ENCODE assay signal across 21 cellular contexts in the genomic region with DNA sequence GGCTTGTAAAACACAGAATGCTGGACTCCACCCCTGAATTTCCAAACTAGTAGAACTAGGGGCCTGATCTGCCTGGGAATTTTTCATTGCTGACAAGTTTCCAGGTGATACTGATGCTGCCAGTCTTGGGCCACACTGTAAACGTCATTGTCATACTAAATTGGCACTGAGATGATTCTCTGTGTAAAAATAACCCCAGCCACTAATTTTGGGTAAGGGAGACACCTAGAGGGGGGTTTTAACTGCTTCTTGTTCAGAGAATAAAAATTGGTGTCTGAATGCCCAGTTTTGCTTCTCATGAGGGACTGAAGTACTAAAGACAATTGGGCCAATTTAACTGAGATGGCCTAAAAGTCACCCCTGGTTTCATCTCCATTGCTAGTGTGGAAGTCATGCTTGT. TPM values are rescaled to one million over a fixed set of nuclear protein-coding genes. Genes with fewer than 3 reads are reported as not detected.
DNase-seq lines count a peak whose midpoint lies in the region; ATAC-seq and TF ChIP-seq lines count a peak whose summit lies in the region.
"Had no signal": no experiment of that assay in that cellular context is flagged by ENCODE, and none has a peak within 500 bp of the region (broad histone marks: within the 10 kb centered on the region; RNA-seq: fewer than 3 reads in every experiment).

No MANE protein-coding gene starts in this region.

- H3K18ac ChIP-seq in H9 (ENCODE audit: insufficient read length, low read depth, low read length), result no peak overlapping the region

- peaks cover 5 to 10% of the 10 kb centered on the region in 2 experiments; a peak in 3 of 4 replicates for H3K4me1 Mint-ChIP-seq in H9
- peaks cover 2% of the 10 kb centered on the region for H3K4me1 Mint-ChIP-seq in CD8-positive, alpha-beta T cell (ENCODE audit: low read depth)
- H3K4me1 Mint-ChIP-seq in WTC11, result peaks cover 5% of the 10 kb centered on the region
- H3K4me1 Mint-ChIP-seq: activated CD4-positive, alpha-beta memory T cell treated with anti-CD3 and anti-CD28 coated beads, Interleukin-2, amount 10 ng/mL, durations not matched to agents 7 days and 5 days; activated naive CD4-positive, alpha-beta T cell treated with anti-CD3 and anti-CD28 coated beads, Interleukin-2, amount 50 U/mL, for 24 hours had no signal

- no peak overlapping the region for H3K4ac ChIP-seq in H9 (ENCODE audit: low read depth, low read length)

- no CpG with 5 or more reads among the region's 1 CpG for WGBS in H9 (ENCODE audit: extremely low coverage, insufficient read length, low lambda C conversion rate)

- H4K91ac ChIP-seq in H9 (ENCODE audit: insufficient read length, low read depth, low read length), result no peak overlapping the region

- intact Hi-C loops in left ventricle myocardium superior (cut with micrococcal nuclease), result no loop called here
- intact Hi-C loops in CD8-positive, alpha-beta T cell (cut with DNase I, micrococcal nuclease), result no loop called here

- H3K36me3 ChIP-seq in BJ (ENCODE audit: control insufficient read depth, insufficient read depth, low read length), result no peaks in the 10 kb centered on the region
- no peaks in the 10 kb centered on the region for H3K36me3 ChIP-seq in CD8-positive, alpha-beta T cell (ENCODE audit: insufficient read depth, low read length)
- H3K36me3 ChIP-seq: WERI-Rb-1 had no signal

- H3K9me3 Mint-ChIP-seq in H9 (peaks cover 0 to 2% of the 10 kb centered on the region in 2 experiments; a peak in 1 of 5 replicates), WTC11 (no peaks in the 10 kb centered on the region)
- H3K9me3 Mint-ChIP-seq in CD8-positive, alpha-beta T cell, result no peaks in the 10 kb centered on the region
- H3K9me3 Mint-ChIP-seq: activated CD4-positive, alpha-beta memory T cell treated with anti-CD3 and anti-CD28 coated beads, Interleukin-2, amount 10 ng/mL, durations not matched to agents 7 days and 5 days; activated naive CD4-positive, alpha-beta T cell treated with anti-CD3 and anti-CD28 coated beads, Interleukin-2, amount 50 U/mL, for 24 hours; activated T-cell treated with anti-CD3 and anti-CD28 coated beads, Interleukin-2, amount 50 U/mL, for 24 hours; CD4-positive, alpha-beta memory T cell; neural crest cell; stimulated activated naive CD8-positive, alpha-beta T cell treated with anti-CD3 and anti-CD28 coated beads, Interleukin-15, Interleukin-2, amounts not matched to agents 100 ng/mL and 50 ng/mL, for 24 hours had no signal

- no peaks in the 10 kb centered on the region for H4K20me1 ChIP-seq in H9 (ENCODE audit: control insufficient read depth, insufficient read depth, insufficient read length)

- H3K4me2 ChIP-seq in H9 (ENCODE audit: insufficient read depth, insufficient read length, low read length), result no peak overlapping the region

- H3K27me3 ChIP-seq in BJ (ENCODE audit: control insufficient read depth, insufficient read depth, low read length) (peaks cover 12% of the 10 kb centered on the region), H9 (ENCODE audit: insufficient read depth, low read length) (peaks cover 14% of the 10 kb centered on the region; the same call in 1 of the 2 replicates)
- no peaks in the 10 kb centered on the region for H3K27me3 ChIP-seq in CD8-positive, alpha-beta T cell (ENCODE audit: insufficient read depth, low read length)

- POLR2A ChIA-PET in BJ (lab: Charles Lee), result no interaction called here
- POLR2A ChIA-PET in CD8-positive, alpha-beta T cell (lab: Charles Lee), result no interaction called here
- POLR2A ChIA-PET in WTC11 (lab: Charles Lee), result no interaction called here

- no peak overlapping the region for H2BK12ac ChIP-seq in H9 (ENCODE audit: insufficient read length, low read depth, low read length)

- no peak overlapping the region for H3K4me3 Mint-ChIP-seq in H9
- H3K4me3 Mint-ChIP-seq in CD8-positive, alpha-beta T cell, result no peak overlapping the region
- no peak overlapping the region for H3K4me3 Mint-ChIP-seq in WTC11
- H3K4me3 Mint-ChIP-seq: activated CD4-positive, alpha-beta memory T cell treated with anti-CD3 and anti-CD28 coated beads, Interleukin-2, amount 10 ng/mL, durations not matched to agents 7 days and 5 days; activated naive CD4-positive, alpha-beta T cell treated with anti-CD3 and anti-CD28 coated beads, Interleukin-2, amount 50 U/mL, for 24 hours; activated T-cell treated with anti-CD3 and anti-CD28 coated beads, Interleukin-2, amount 50 U/mL, for 24 hours; CD4-positive, alpha-beta memory T cell; neural crest cell; stimulated activated naive CD8-positive, alpha-beta T cell treated with anti-CD3 and anti-CD28 coated beads, Interleukin-15, Interleukin-2, amounts not matched to agents 100 ng/mL and 50 ng/mL, for 24 hours had no signal

- no peak overlapping the region for H4K8ac ChIP-seq in H9 (replicated peaks; ENCODE audit: insufficient read length, low read depth, low read length)

- H3K27ac ChIP-seq in H9 (ENCODE audit: insufficient read length, low read depth, low read length), result no peak overlapping the region
- H3K27ac ChIP-seq in CD8-positive, alpha-beta T cell (ENCODE audit: low read depth, low read length), result no peak overlapping the region
- H3K27ac ChIP-seq: WERI-Rb-1 had no signal

- no peak overlapping the region for H3T11ph ChIP-seq in H9 (ENCODE audit: low read length)

- no peak overlapping the region for H3K56ac ChIP-seq in H9 (ENCODE audit: insufficient read length, low read depth, low read length)

- H3K23me2 ChIP-seq in H9 (ENCODE audit: insufficient read length, low read depth, low read length, poor library complexity, severe bottlenecking), result peaks cover 3% of the 10 kb centered on the region

- H3K9me3 ChIP-seq in H9 (ENCODE audit: control insufficient read depth, low read depth, low read length), result no peaks in the 10 kb centered on the region
- H3K9me3 ChIP-seq in CD8-positive, alpha-beta T cell (ENCODE audit: low read length), result no peaks in the 10 kb centered on the region

- H2AK5ac ChIP-seq in H9 (ENCODE audit: insufficient read length, low read length), result no peak overlapping the region

- H3K36me3 Mint-ChIP-seq in H9 (ENCODE audit: insufficient read depth in 1 of 3, low read depth in 3 of 3), result no peaks in the 10 kb centered on the region; a peak in 1 of 7 replicates
- H3K36me3 Mint-ChIP-seq in CD8-positive, alpha-beta T cell, result no peaks in the 10 kb centered on the region
- H3K36me3 Mint-ChIP-seq in WTC11, result no peaks in the 10 kb centered on the region
- H3K36me3 Mint-ChIP-seq: activated naive CD4-positive, alpha-beta T cell treated with anti-CD3 and anti-CD28 coated beads, Interleukin-2, amount 50 U/mL, for 24 hours; CD4-positive, alpha-beta memory T cell had no signal

- H3K9ac ChIP-seq in H9 (ENCODE audit: extremely low read depth, insufficient read length, low read length), result no peak overlapping the region

- no peaks in the 10 kb centered on the region for H3K4me1 ChIP-seq in H9 (ENCODE audit: insufficient read depth, low read length)
- no peaks in the 10 kb centered on the region for H3K4me1 ChIP-seq in CD8-positive, alpha-beta T cell (ENCODE audit: insufficient read depth, low read length)

- in situ Hi-C loops in astrocyte of the cerebellum (cut with HindIII; ENCODE audit: low sequenced_read_pairs), result no loop called here

- DNase-seq in BJ (ENCODE audit: low read depth) (no peak), H9 (no peak), astrocyte of the cerebellum (ENCODE audit: low read depth) (no peak), left ventricle myocardium superior (no peak), C1 segment of cervical spinal cord (lab: John Stamatoyannopoulos, UW) (no peak), WTC11 (ENCODE audit: low spot score) (no peak)
- DNase-seq in CD8-positive, alpha-beta T cell, result no peak
- DNase-seq: activated CD4-positive, alpha-beta memory T cell treated with anti-CD3 and anti-CD28 coated beads, Interleukin-2, amount 10 ng/mL, durations not matched to agents 7 days and 5 days; activated T-cell treated with anti-CD3 and anti-CD28 coated beads, Interleukin-2, amount 50 U/mL, for 24 hours; CD4-positive, alpha-beta memory T cell; effector CD4-positive, alpha-beta T cell; hippocampal formation; mesenchymal stem cell; NCI-H2107; retina; RPMI8226; trophoblast cell; WERI-Rb-1 had no signal

- ATAC-seq in left ventricle myocardium superior (peak; percentile 50), WTC11 (no peak)
- ATAC-seq in CD8-positive, alpha-beta T cell, result no peak

- no peak overlapping the region for H4K5ac ChIP-seq in H9 (ENCODE audit: insufficient read length, low read depth, low read length)

- no peak overlapping the region for H2BK20ac ChIP-seq in H9 (ENCODE audit: low read depth, low read length, poor library complexity, severe bottlenecking)

- no peaks in the 10 kb centered on the region for H3K79me2 ChIP-seq in H9 (ENCODE audit: insufficient read depth, low read length)

- peak; percentile 15; the same call in 1 of the 2 replicates for TF ChIP-seq CTCF in BJ (IDR thresholded peaks at IDR 0.05; ENCODE audit: insufficient read depth, low read depth, low read length)
- peak; percentile 41; the same call in 2 of the 3 replicates for TF ChIP-seq CTCF in H9 (conservative IDR thresholded peaks at IDR 0.05)
- TF ChIP-seq CTCF in astrocyte of the cerebellum (IDR thresholded peaks at IDR 0.05; ENCODE audit: low read depth, low read length, missing control alignments), result peak; percentile 25
- TF ChIP-seq CTCF in CD8-positive, alpha-beta T cell (IDR thresholded peaks at IDR 0.05), result no peak
- no peak for TF ChIP-seq CTCF in WTC11 (IDR thresholded peaks at IDR 0.05)

- no peak overlapping the region for H3K14ac ChIP-seq in H9 (ENCODE audit: insufficient read depth, low read length)

- H2BK120ac ChIP-seq in H9 (ENCODE audit: low read depth, low read length, poor library complexity, severe bottlenecking), result no peak overlapping the region

- H3K23ac ChIP-seq in H9 (ENCODE audit: insufficient read length, low read depth, low read length), result no peak overlapping the region

- no peaks in the 10 kb centered on the region for H3K79me1 ChIP-seq in H9 (ENCODE audit: insufficient read depth, low read depth, low read length, poor library complexity, severe bottlenecking)

- H2BK5ac ChIP-seq in H9 (ENCODE audit: insufficient read length, low read length), result no peak overlapping the region

- peaks cover 37% of the 10 kb centered on the region for H3K27me3 Mint-ChIP-seq in H9 (ENCODE audit: low read depth)
- peaks cover 35% of the 10 kb centered on the region for H3K27me3 Mint-ChIP-seq in CD8-positive, alpha-beta T cell (ENCODE audit: low read depth)
- peaks cover 30% of the 10 kb centered on the region for H3K27me3 Mint-ChIP-seq in WTC11 (ENCODE audit: low read depth)

- no peak overlapping the region for H2AFZ ChIP-seq in H9 (ENCODE audit: low read length)

- H3K27ac Mint-ChIP-seq in H9 (no peak overlapping the region), WTC11 (no peak overlapping the region)
- H3K27ac Mint-ChIP-seq in CD8-positive, alpha-beta T cell, result no peak overlapping the region
- H3K27ac Mint-ChIP-seq: activated CD4-positive, alpha-beta memory T cell treated with anti-CD3 and anti-CD28 coated beads, Interleukin-2, amount 10 ng/mL, durations not matched to agents 7 days and 5 days; activated naive CD4-positive, alpha-beta T cell treated with anti-CD3 and anti-CD28 coated beads, Interleukin-2, amount 50 U/mL, for 24 hours; activated T-cell treated with anti-CD3 and anti-CD28 coated beads, Interleukin-2, amount 50 U/mL, for 24 hours; CD4-positive, alpha-beta memory T cell; stimulated activated naive CD8-positive, alpha-beta T cell treated with anti-CD3 and anti-CD28 coated beads, Interleukin-15, Interleukin-2, amounts not matched to agents 100 ng/mL and 50 ng/mL, for 24 hours had no signal

- H3K4me3 ChIP-seq in BJ (ENCODE audit: low read depth, low read length) (no peak overlapping the region), astrocyte of the cerebellum (ENCODE audit: low read depth, low read length) (no peak overlapping the region)
- no peak overlapping the region for H3K4me3 ChIP-seq in CD8-positive, alpha-beta T cell (ENCODE audit: low read depth, low read length)

- CTCF ChIA-PET in BJ (lab: Yijun Ruan, JAX), result interaction anchor here (1.8 kb wide), 1 partner anchor 18 kb away, joined by 8 read pairs; no protein-coding TSS in a partner anchor
- CTCF ChIA-PET in CD8-positive, alpha-beta T cell (lab: Charles Lee), result interaction anchor here (1.0 kb wide), 1 partner anchor 358 kb away, joined by 3 read pairs; no protein-coding TSS in a partner anchor
- CTCF ChIA-PET in WTC11 (lab: Charles Lee), result interaction anchor here (1.2 kb wide), 1 partner anchor 10 kb away, joined by 3 read pairs; no protein-coding TSS in a partner anchor

- H2BK15ac ChIP-seq in H9 (ENCODE audit: low read depth, low read length), result no peak overlapping the region

RNA-seq across cellular contexts. Expression of a gene that starts 5.0 kb away (rescaled TPM):
- 86.2 and 113 TPM in 2 replicates for polyA plus RNA-seq in BJ (2011; rRNA removed)
- 36.6 and 48.7 TPM in 2 replicates for polyA minus RNA-seq in BJ (2011; rRNA and poly(A)+ RNA removed)
- total RNA-seq in H9 (2021) (1.5 and 2.4 TPM in 2 replicates), left ventricle myocardium superior (167 TPM), WTC11 (2021) (0.48 to 0.81 TPM (median 0.62 TPM) in 3 replicates)
- not detected for total RNA-seq in CD8-positive, alpha-beta T cell
- total RNA-seq: activated CD4-positive, alpha-beta memory T cell treated with anti-CD3 and anti-CD28 coated beads, Interleukin-2, amount 10 ng/mL, durations not matched to agents 7 days and 5 days; CD4-positive, alpha-beta memory T cell had no signal
- polyA plus RNA-seq: CD4-positive, alpha-beta memory T cell had no signal

Comparison
In these comparisons a context has a peak if more than half of its experiments do, and no peak if none do; other contexts are left out.
1. CTCF ChIP-seq: peak in BJ (single experiment), H9 (single experiment) and astrocyte of the cerebellum (single experiment); none in CD8-positive, alpha-beta T cell (single experiment) and WTC11 (single experiment).
2. RNA of a gene that starts 5.0 kb away (total RNA-seq): 167 TPM in left ventricle myocardium superior (single experiment); 1.5 to 2.4 TPM in H9, 0.48 to 0.81 TPM in WTC11 and not detected in CD8-positive, alpha-beta T cell; every median in the first group is over 10 times any median in the second.